4 cellular contexts compared by ENCODE assay signal in the genomic region with DNA sequence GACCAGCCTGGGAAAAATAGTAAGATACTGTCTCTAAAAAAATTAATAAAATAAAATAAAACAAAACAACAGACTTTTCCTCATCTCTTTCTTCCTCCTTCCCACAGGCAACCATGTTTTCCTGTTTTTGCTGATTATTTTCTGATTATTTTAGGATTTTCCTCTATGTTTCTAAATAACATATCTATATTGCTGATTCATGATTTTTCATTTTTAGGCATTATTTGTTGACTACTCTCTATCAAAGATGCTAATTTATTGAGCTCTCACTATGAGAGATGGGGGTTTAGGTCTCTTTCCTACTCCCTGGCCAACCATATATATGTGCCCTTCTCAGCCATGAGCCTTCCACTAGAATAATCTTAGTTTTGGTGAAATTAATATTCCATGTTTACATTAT.
A peak's percentile ranks its signal among the peaks of the same experiment; 100 is the strongest.
TF ChIP-seq lines count a peak whose summit lies in the region.

No MANE protein-coding gene starts in this region.

TF ChIP-seq in A549, 52 proteins besides CTCF, POLR2A, EP300 and RAD21:
- TF ChIP-seq HOXB13 (CRISPR knock-in tag; IDR thresholded peaks at IDR 0.05; ENCODE audit: low read depth) (no peak), HMGXB4 (CRISPR knock-in tag; IDR thresholded peaks at IDR 0.05; ENCODE audit: borderline replicate concordance) (no peak), MAFK (IDR thresholded peaks at IDR 0.05; ENCODE audit: partially characterized antibody) (peak; percentile 69), PHF8 (IDR thresholded peaks at IDR 0.05; ENCODE audit: borderline replicate concordance, low read depth) (no peak), TFCP2L1 (CRISPR knock-in tag; IDR thresholded peaks at IDR 0.05) (no peak)
- TF ChIP-seq, protein P1, sequence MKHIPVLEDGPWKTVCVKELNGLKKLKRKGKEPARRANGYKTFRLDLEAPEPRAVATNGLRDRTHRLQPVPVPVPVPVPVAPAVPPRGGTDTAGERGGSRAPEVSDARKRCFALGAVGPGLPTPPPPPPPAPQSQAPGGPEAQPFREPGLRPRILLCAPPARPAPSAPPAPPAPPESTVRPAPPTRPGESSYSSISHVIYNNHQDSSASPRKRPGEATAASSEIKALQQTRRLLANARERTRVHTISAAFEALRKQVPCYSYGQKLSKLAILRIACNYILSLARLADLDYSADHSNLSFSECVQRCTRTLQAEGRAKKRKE (CRISPR knock-in tag; IDR thresholded peaks at IDR 0.05; ENCODE audit: low read depth): no peak
- TF ChIP-seq, protein P2, sequence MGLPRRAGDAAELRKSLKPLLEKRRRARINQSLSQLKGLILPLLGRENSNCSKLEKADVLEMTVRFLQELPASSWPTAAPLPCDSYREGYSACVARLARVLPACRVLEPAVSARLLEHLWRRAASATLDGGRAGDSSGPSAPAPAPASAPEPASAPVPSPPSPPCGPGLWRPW (IDR thresholded peaks at IDR 0.05): no peak

TF ChIP-seq in IMR-90, 13 proteins besides CTCF, POLR2A, EP300 and RAD21:
- no peak for TF ChIP-seq RFX5 (IDR thresholded peaks at IDR 0.05; ENCODE audit: low read depth, low read length)
- no peak for TF ChIP-seq SMC3 (IDR thresholded peaks at IDR 0.05; ENCODE audit: low read depth, low read length)
- TF ChIP-seq MAFK (IDR thresholded peaks at IDR 0.05; ENCODE audit: low read depth, low read length): peak; percentile 78
- no peak for TF ChIP-seq USF2 (IDR thresholded peaks at IDR 0.05; ENCODE audit: low read depth, low read length)
- TF ChIP-seq MAZ (IDR thresholded peaks at IDR 0.05; ENCODE audit: borderline replicate concordance, low read depth, low read length): no peak
- TF ChIP-seq CEBPB (IDR thresholded peaks at IDR 0.05; ENCODE audit: low read depth, low read length): no peak
TF ChIP-seq in IMR-90: peak in this region for 1.

TF ChIP-seq in H1, 55 proteins besides CTCF, POLR2A, EP300 and RAD21:
- TF ChIP-seq ZNF274 (IDR thresholded peaks at IDR 0.05; ENCODE audit: borderline replicate concordance, extremely low read depth, low read length) (no peak), EGR1 (IDR thresholded peaks at IDR 0.05; ENCODE audit: borderline replicate concordance, low read depth, low read length) (no peak), KDM1A (IDR thresholded peaks at IDR 0.05; ENCODE audit: borderline replicate concordance, low read length) (no peak), MAFK (IDR thresholded peaks at IDR 0.05; ENCODE audit: low read depth, low read length) (peak; percentile 35; the same call in 1 of the 2 replicates), ASH2L (IDR thresholded peaks at IDR 0.05; ENCODE audit: low read length) (no peak), RNF2 (IDR thresholded peaks at IDR 0.05; ENCODE audit: borderline replicate concordance, low read depth, low read length, missing control alignments, poor library complexity, severe bottlenecking) (no peak)
- TF ChIP-seq, protein P3, sequence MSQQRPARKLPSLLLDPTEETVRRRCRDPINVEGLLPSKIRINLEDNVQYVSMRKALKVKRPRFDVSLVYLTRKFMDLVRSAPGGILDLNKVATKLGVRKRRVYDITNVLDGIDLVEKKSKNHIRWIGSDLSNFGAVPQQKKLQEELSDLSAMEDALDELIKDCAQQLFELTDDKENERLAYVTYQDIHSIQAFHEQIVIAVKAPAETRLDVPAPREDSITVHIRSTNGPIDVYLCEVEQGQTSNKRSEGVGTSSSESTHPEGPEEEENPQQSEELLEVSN (IDR thresholded peaks at IDR 0.05): no peak

TF ChIP-seq in SK-N-SH treated with all-trans-retinoic acid at 6 μM for 48 hours, 23 proteins besides CTCF, POLR2A, EP300 and RAD21:
- no peak for TF ChIP-seq OSR1 (CRISPR knock-in tag; IDR thresholded peaks at IDR 0.05)
- no peak for TF ChIP-seq GLIS3 (CRISPR knock-in tag; IDR thresholded peaks at IDR 0.05)
- TF ChIP-seq SNAI2 (CRISPR knock-in tag; IDR thresholded peaks at IDR 0.05): no peak
- no peak for TF ChIP-seq TOX (CRISPR knock-in tag; IDR thresholded peaks at IDR 0.05; ENCODE audit: borderline replicate concordance)
